12 cellular contexts compared by ENCODE assay signal in the genomic region with DNA sequence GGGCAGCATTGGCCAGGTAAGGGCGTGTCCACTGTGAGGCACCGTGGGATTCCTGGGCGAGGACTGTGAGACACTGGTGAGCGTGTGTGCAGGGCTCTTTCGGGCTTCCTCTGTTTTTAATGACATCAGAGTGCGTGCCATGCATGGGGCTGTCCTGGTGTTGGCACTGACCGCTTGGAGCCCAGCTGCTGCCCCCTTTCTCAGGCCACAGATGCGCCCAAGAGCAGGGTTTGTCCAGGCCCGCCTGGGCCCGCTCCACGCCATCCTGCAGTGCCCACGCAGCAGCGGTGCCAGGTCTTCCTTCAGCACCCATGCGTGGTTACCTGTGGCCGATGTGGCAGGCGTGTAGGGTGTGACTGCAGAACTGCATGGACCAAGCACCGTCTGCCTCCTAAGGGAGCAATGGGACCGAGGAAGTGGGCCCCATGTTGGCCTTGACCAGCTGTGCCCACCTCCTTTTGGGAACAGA.
"Had no signal": no experiment of that assay in that cellular context is flagged by ENCODE, and none has a peak within 500 bp of the region (broad histone marks: within the 10 kb centered on the region; RNA-seq: fewer than 3 reads in every experiment).

No MANE protein-coding gene starts in this region.

- H3K36me3 ChIP-seq: colonic mucosa, tibial nerve had no signal

- ATAC-seq: activated T-helper 17 cell treated with anti-CD3 and anti-CD28 coated beads, Interleukin-2, amount 50 U/mL, for 72 hours; natural killer cell treated with Interleukin-12 subunit alpha and Interleukin-12 subunit beta and Interleukin-15 and Interleukin-18, amount 100 ng/mL, for 72 hours had no signal

- DNase-seq: activated CD4-positive, alpha-beta T cell treated with anti-CD3 and anti-CD28 coated beads, Interleukin-2, amount 50 U/mL, for 48 hours; activated naive CD4-positive, alpha-beta T cell; colonic mucosa; stimulated activated CD4-positive, alpha-beta T cell treated with anti-CD3 and anti-CD28 coated beads, Interleukin-2, amount 100 ng/mL, for 24 hours; SW 1271; T-helper 2 cell had no signal

- H3K27ac ChIP-seq: colonic mucosa, tibial nerve had no signal

- H3K4me3 ChIP-seq: colonic mucosa, tibial nerve had no signal

- H3K36me3 Mint-ChIP-seq: brain had no signal

- H3K27me3 ChIP-seq: colonic mucosa had no signal

- H3K4me1 Mint-ChIP-seq: activated T-helper 17 cell treated with anti-CD3 and anti-CD28 coated beads, Interleukin-2, amount 50 U/mL, for 72 hours; brain; central memory CD8-positive, alpha-beta T cell had no signal

- H3K27ac Mint-ChIP-seq: activated T-helper 17 cell treated with anti-CD3 and anti-CD28 coated beads, Interleukin-2, amount 50 U/mL, for 72 hours; brain; natural killer cell treated with Interleukin-12 subunit alpha and Interleukin-12 subunit beta and Interleukin-15 and Interleukin-18, amount 100 ng/mL, for 72 hours; stimulated activated naive CD8-positive, alpha-beta T cell treated with anti-CD3 and anti-CD28 coated beads, Interleukin-15, Interleukin-2, amounts not matched to agents 100 ng/mL and 50 ng/mL, for 24 hours had no signal

- H3K9me3 Mint-ChIP-seq: activated T-helper 17 cell treated with anti-CD3 and anti-CD28 coated beads, Interleukin-2, amount 50 U/mL, for 72 hours; central memory CD8-positive, alpha-beta T cell; natural killer cell treated with Interleukin-12 subunit alpha and Interleukin-12 subunit beta and Interleukin-15 and Interleukin-18, amount 100 ng/mL, for 72 hours had no signal

- H3K9me3 ChIP-seq: colonic mucosa had no signal

- H3K4me1 ChIP-seq: colonic mucosa, tibial nerve had no signal

- H3K4me3 Mint-ChIP-seq: activated T-helper 17 cell treated with anti-CD3 and anti-CD28 coated beads, Interleukin-2, amount 50 U/mL, for 72 hours; central memory CD8-positive, alpha-beta T cell; natural killer cell treated with Interleukin-12 subunit alpha and Interleukin-12 subunit beta and Interleukin-15 and Interleukin-18, amount 100 ng/mL, for 72 hours; stimulated activated naive CD8-positive, alpha-beta T cell treated with anti-CD3 and anti-CD28 coated beads, Interleukin-15, Interleukin-2, amounts not matched to agents 100 ng/mL and 50 ng/mL, for 24 hours had no signal
